25 cellular contexts compared by ENCODE assay signal in the genomic region with DNA sequence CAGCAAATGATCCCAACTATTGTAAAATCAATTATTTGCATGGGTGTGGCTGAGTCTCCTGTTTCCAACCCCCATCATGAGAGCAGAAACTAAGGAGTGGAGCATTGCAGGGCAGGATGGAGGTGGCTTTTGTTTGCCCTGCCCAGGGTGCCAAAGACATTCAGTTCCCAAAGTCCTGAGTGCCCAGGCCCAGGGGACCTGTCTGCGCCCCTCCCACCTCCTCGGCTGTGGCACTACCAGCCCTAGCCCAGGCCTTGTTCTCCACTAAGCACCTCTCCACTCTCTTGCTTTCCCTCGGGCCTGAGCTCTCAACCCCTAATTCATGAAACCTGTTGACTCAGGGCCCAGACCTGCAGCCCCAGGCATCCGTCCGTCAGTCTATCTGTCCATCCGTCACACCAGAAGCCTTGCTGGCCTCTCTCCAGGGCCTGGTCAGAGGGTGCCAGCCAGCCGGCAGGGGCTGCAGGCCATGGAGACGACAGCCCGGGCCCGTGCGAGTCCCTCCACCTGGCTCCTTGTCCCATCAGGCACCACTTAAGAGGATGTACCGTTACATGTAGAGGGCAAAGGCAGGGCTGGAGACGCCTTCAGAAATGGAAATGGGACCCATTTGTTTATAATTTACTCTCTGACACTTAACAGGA. TPM values are rescaled to one million over a fixed set of nuclear protein-coding genes. Genes with fewer than 3 reads are reported as not detected.
"Had no signal": no experiment of that assay in that cellular context is flagged by ENCODE, and none has a peak within 500 bp of the region (broad histone marks: within the 10 kb centered on the region; RNA-seq: fewer than 3 reads in every experiment).

No MANE protein-coding gene starts in this region.

- H3K4me3 ChIP-seq: adrenal gland, ascending aorta, esophagus squamous epithelium, gastroesophageal sphincter, testis had no signal

- H3K27ac ChIP-seq: adrenal gland, ascending aorta, brain microvascular endothelial cell, gastroesophageal sphincter, testis had no signal

- DNase-seq: activated CD4-positive, alpha-beta T cell treated with anti-CD3 and anti-CD28 coated beads for 4 hours; activated CD4-positive, alpha-beta T cell treated with anti-CD3 and anti-CD28 coated beads, Interleukin-2, amount 50 U/mL, for 48 hours; activated CD4-positive, CD25-positive, alpha-beta regulatory T cell; activated CD8-positive, alpha-beta memory T cell treated with anti-CD3 and anti-CD28 coated beads, Interleukin-2, amount 50 U/mL, for 48 hours; activated naive CD4-positive, alpha-beta T cell; activated T-cell treated with anti-CD3 and anti-CD28 coated beads, Interleukin-2, amount 50 U/mL, for 4 hours; adrenal gland; brain microvascular endothelial cell; esophagus squamous epithelium; head of caudate nucleus; hypothalamus; naive thymus-derived CD8-positive, alpha-beta T cell; retina; stimulated activated CD4-positive, alpha-beta T cell treated with anti-CD3 and anti-CD28 coated beads, Interleukin-4, amount 100 ng/mL, for 1 hour; stimulated activated naive CD4-positive, alpha-beta T cell; T-helper 17 cell; testis had no signal

- H3K4me1 ChIP-seq: adrenal gland, ascending aorta, gastroesophageal sphincter, testis had no signal

- ATAC-seq: activated T-cell treated with anti-CD3 and anti-CD28 coated beads, Interleukin-2, amount 50 U/mL, for 4 hours; gastroesophageal sphincter; naive thymus-derived CD8-positive, alpha-beta T cell; T-helper 17 cell had no signal

- H3K9me3 ChIP-seq: adrenal gland, ascending aorta, esophagus squamous epithelium, gastroesophageal sphincter, testis had no signal

- H3K36me3 ChIP-seq: adrenal gland, ascending aorta, brain microvascular endothelial cell, esophagus squamous epithelium, gastroesophageal sphincter had no signal

- H3K27me3 ChIP-seq: brain microvascular endothelial cell, testis had no signal

RNA-seq across cellular contexts. Expression of a gene that starts 39.7 kb away (rescaled TPM):
- total RNA-seq: activated CD8-positive, alpha-beta memory T cell treated with anti-CD3 and anti-CD28 coated beads for 36 hours; activated T-cell treated with anti-CD3 and anti-CD28 coated beads, Interleukin-2, amount 50 U/mL, for 4 hours; activated T-helper 2 cell treated with anti-CD3 and anti-CD28 coated beads, Interferon-gamma antibody, Interleukin-2, Interleukin-4, amounts not matched to agents 10 μg/mL and 5 μg/mL and 100 μg/mL, durations not matched to agents 14 hours and 24 hours and 36 hours; adrenal gland; ascending aorta; esophagus squamous epithelium; gastroesophageal sphincter; mesenteric fat pad; naive thymus-derived CD8-positive, alpha-beta T cell; osteocyte; progenitor cell of endocrine pancreas; T-helper 17 cell; ureter had no signal
